ENCODE assay signal across 27 cellular contexts in genomic region chr6:72617721-72618120, GRCh38. TPM values are rescaled to one million over a fixed set of nuclear protein-coding genes. Genes with fewer than 3 reads are reported as not detected.
"Had no signal": no experiment of that assay in that cellular context is flagged by ENCODE, and none has a peak within 500 bp of the region (broad histone marks: within the 10 kb centered on the region; RNA-seq: fewer than 3 reads in every experiment).

No MANE protein-coding gene starts in this region.

- H3K9me3 ChIP-seq: colonic mucosa, psoas muscle, right lobe of liver, testis, tibial nerve had no signal

- H3K4me2 ChIP-seq: hepatocyte had no signal

- H3K27me3 ChIP-seq: foreskin keratinocyte, right lobe of liver, testis had no signal

- H3K36me3 Mint-ChIP-seq: naive B cell; stimulated activated naive B cell treated with anti-CD40 and anti-IgM and Interleukin-4, amounts not matched to agents 10 μg/mL and 1 μg/mL and 100 μg/mL, for 72 hours had no signal

- DNase-seq: colonic mucosa; effector CD4-positive, alpha-beta T cell; endodermal cell; erythroblast; foreskin keratinocyte; head of caudate nucleus; kidney; left colon; left ventricle myocardium superior; mesendoderm; naive B cell; occipital lobe; psoas muscle; retina; right lobe of liver; stimulated activated CD4-positive, alpha-beta T cell treated with anti-CD3 and anti-CD28 coated beads, Interleukin-15, amount 100 ng/mL, for 24 hours; stimulated activated CD4-positive, alpha-beta T cell treated with anti-CD3 and anti-CD28 coated beads, Interleukin-1b, Interleukin-23, amount 100 ng/mL, for 48 hours; stimulated activated CD4-positive, alpha-beta T cell treated with anti-CD3 and anti-CD28 coated beads, Interleukin-4, amount 100 ng/mL, for 24 hours; stimulated activated naive B cell treated with anti-CD40 and anti-IgM and Interleukin-4, amounts not matched to agents 10 μg/mL and 1 μg/mL and 100 μg/mL, for 72 hours; stimulated activated naive CD8-positive, alpha-beta T cell treated with anti-CD3 and anti-CD28 coated beads, Interleukin-15, amount 100 ng/mL, for 72 hours; testis had no signal

- H3K4me1 ChIP-seq: colonic mucosa had no signal

- H3K36me3 ChIP-seq: colonic mucosa, right lobe of liver, tibial nerve had no signal

- H3K4me3 ChIP-seq: colonic mucosa, hepatocyte, lung, psoas muscle, right lobe of liver, testis, tibial nerve had no signal

- H3K4me3 Mint-ChIP-seq: endodermal cell; naive B cell; nephron; stimulated activated naive B cell treated with anti-CD40 and anti-IgM and Interleukin-4, amounts not matched to agents 10 μg/mL and 1 μg/mL and 100 μg/mL, for 72 hours; stimulated activated naive CD8-positive, alpha-beta T cell treated with anti-CD3 and anti-CD28 coated beads, Interleukin-15, amount 100 ng/mL, for 72 hours had no signal

- H3K9me3 Mint-ChIP-seq: endodermal cell; naive B cell; nephron; stimulated activated naive B cell treated with anti-CD40 and anti-IgM and Interleukin-4, amounts not matched to agents 10 μg/mL and 1 μg/mL and 100 μg/mL, for 72 hours; stimulated activated naive CD8-positive, alpha-beta T cell treated with anti-CD3 and anti-CD28 coated beads, Interleukin-15, amount 100 ng/mL, for 72 hours had no signal

- H3K9ac ChIP-seq: parathyroid adenoma had no signal

- H3K27ac Mint-ChIP-seq: endodermal cell; nephron; stimulated activated naive B cell treated with anti-CD40 and anti-IgM and Interleukin-4, amounts not matched to agents 10 μg/mL and 1 μg/mL and 100 μg/mL, for 72 hours; stimulated activated naive CD8-positive, alpha-beta T cell treated with anti-CD3 and anti-CD28 coated beads, Interleukin-15, amount 100 ng/mL, for 72 hours had no signal

- ATAC-seq: foreskin keratinocyte; left colon; left ventricle myocardium superior; psoas muscle; right lobe of liver; stimulated activated naive B cell treated with anti-CD40 and anti-IgM and Interleukin-4, amounts not matched to agents 10 μg/mL and 1 μg/mL and 100 μg/mL, for 72 hours; stimulated activated naive CD8-positive, alpha-beta T cell treated with anti-CD3 and anti-CD28 coated beads, Interleukin-15, amount 100 ng/mL, for 72 hours had no signal

- H3K27ac ChIP-seq: colonic mucosa, foreskin keratinocyte, hepatocyte, parathyroid adenoma, psoas muscle, right lobe of liver, testis, tibial nerve had no signal

- H2AFZ ChIP-seq: hepatocyte, parathyroid adenoma had no signal

- H3K27me3 Mint-ChIP-seq: naive B cell; stimulated activated naive B cell treated with anti-CD40 and anti-IgM and Interleukin-4, amounts not matched to agents 10 μg/mL and 1 μg/mL and 100 μg/mL, for 72 hours; stimulated activated naive CD8-positive, alpha-beta T cell treated with anti-CD3 and anti-CD28 coated beads, Interleukin-15, amount 100 ng/mL, for 72 hours had no signal

RNA-seq across cellular contexts. Expression of gene KCNQ5, which starts 4.1 kb away (rescaled TPM):
- total RNA-seq: left ventricle myocardium superior had no signal
- polyA plus RNA-seq: endothelial cell of umbilical vein had no signal
